ENCODE assay signal across 12 cellular contexts in the genomic region with DNA sequence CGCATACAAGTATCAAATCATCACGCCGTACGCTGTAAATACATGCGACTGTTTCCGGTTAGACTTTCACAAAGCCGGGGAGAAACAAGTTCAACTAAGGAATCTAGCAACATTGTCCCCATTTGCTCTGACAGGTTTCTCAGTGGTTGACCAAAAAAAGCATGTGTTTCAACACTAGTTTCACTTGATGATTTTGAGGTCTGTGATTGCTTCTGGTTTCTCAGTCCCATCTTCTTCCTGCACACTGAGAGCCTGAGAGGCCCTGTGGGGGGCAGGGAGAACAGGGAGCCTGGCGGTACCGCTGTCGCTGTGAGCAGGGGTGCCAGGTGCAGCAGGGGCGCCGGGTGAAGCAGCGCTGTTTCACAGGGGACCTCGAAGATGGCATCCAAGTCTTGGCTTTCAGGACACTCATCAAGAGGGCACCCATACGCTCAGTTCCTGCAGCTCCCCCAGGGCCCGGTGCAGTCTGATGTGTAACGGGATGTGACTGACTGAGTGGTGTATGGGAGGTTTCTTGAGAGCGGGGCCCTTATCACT.
DNase-seq lines count a peak whose midpoint lies in the region; ATAC-seq and TF ChIP-seq lines count a peak whose summit lies in the region.
"Had no signal": no experiment of that assay in that cellular context is flagged by ENCODE, and none has a peak within 500 bp of the region (broad histone marks: within the 10 kb centered on the region; RNA-seq: fewer than 3 reads in every experiment).

No MANE protein-coding gene starts in this region.

- H3K4me1 Mint-ChIP-seq in CD8-positive, alpha-beta memory T cell: peaks cover 19 to 32% (median 19%) of the 10 kb centered on the region in 3 donors
- H3K4me1 Mint-ChIP-seq in T-helper 1 cell treated with Interleukin-12 subunit alpha and Interleukin-12 subunit beta and Interleukin-4 antibody, amounts not matched to agents 30 μg/mL and 1 μg/mL, for 36 hours (ENCODE audit: low read depth): peaks cover 14% of the 10 kb centered on the region
- H3K4me1 Mint-ChIP-seq in effector memory CD8-positive, alpha-beta T cell (ENCODE audit: low read depth in 2 of 2): peaks cover 20 to 38% of the 10 kb centered on the region in 2 donors

- H3K4me2 ChIP-seq in BLaER1 treated with 17β-estradiol and CSF1 and Interleukin-3, amounts not matched to agents 10 nM and 100 nM: peak overlapping the region; percentile 95 to 100 (median 98)
- no peak overlapping the region for H3K4me2 ChIP-seq in smooth muscle cell

- H3K79me2 ChIP-seq in smooth muscle cell (ENCODE audit: low read depth): no peaks in the 10 kb centered on the region

- peaks cover 0 to 78% (median 0%) of the 10 kb centered on the region in 11 experiments; a peak in 5 of 22 replicates for H4K20me1 ChIP-seq in BLaER1 treated with 17β-estradiol and CSF1 and Interleukin-3, amounts not matched to agents 10 nM and 100 nM
- H4K20me1 ChIP-seq in smooth muscle cell (ENCODE audit: low read depth): no peaks in the 10 kb centered on the region

- TF ChIP-seq CTCF in smooth muscle cell (IDR thresholded peaks at IDR 0.05; ENCODE audit: borderline replicate concordance, insufficient read depth, poor library complexity, severe bottlenecking): no peak

- peaks cover 0 to 28% (median 4%) of the 10 kb centered on the region in 3 donors for H3K36me3 Mint-ChIP-seq in CD8-positive, alpha-beta memory T cell
- peaks cover 12% of the 10 kb centered on the region for H3K36me3 Mint-ChIP-seq in T-helper 1 cell treated with Interleukin-12 subunit alpha and Interleukin-12 subunit beta and Interleukin-4 antibody, amounts not matched to agents 30 μg/mL and 1 μg/mL, for 36 hours (ENCODE audit: low read depth)
- H3K36me3 Mint-ChIP-seq in effector memory CD8-positive, alpha-beta T cell (ENCODE audit: insufficient read depth): peaks cover 19% of the 10 kb centered on the region

- peak overlapping the region in 10 of 11 experiments; percentile 43 to 99 (median 94); a peak in 21 of 22 replicates for H3K27ac ChIP-seq in BLaER1 treated with 17β-estradiol and CSF1 and Interleukin-3, amounts not matched to agents 10 nM and 100 nM
- H3K27ac ChIP-seq in CD8-positive, alpha-beta memory T cell (ENCODE audit: low read depth, low read length): no peak overlapping the region
- H3K27ac ChIP-seq in smooth muscle cell (ENCODE audit: low read depth): no peak overlapping the region
- H3K27ac ChIP-seq: epithelial cell of prostate had no signal

- ATAC-seq in effector memory CD8-positive, alpha-beta T cell (replicated peaks): peak; percentile 76

- H3K9me3 Mint-ChIP-seq in CD8-positive, alpha-beta memory T cell: no peaks in the 10 kb centered on the region
- no peaks in the 10 kb centered on the region for H3K9me3 Mint-ChIP-seq in T-helper 1 cell treated with Interleukin-12 subunit alpha and Interleukin-12 subunit beta and Interleukin-4 antibody, amounts not matched to agents 30 μg/mL and 1 μg/mL, for 36 hours
- no peaks in the 10 kb centered on the region for H3K9me3 Mint-ChIP-seq in effector memory CD8-positive, alpha-beta T cell

- H3K9ac ChIP-seq in BLaER1 treated with 17β-estradiol and CSF1 and Interleukin-3, amounts not matched to agents 10 nM and 100 nM: peak overlapping the region; percentile 51 to 90 (median 81); a peak in 21 of 22 replicates
- no peak overlapping the region for H3K9ac ChIP-seq in smooth muscle cell (ENCODE audit: low read depth)

- H3K9me3 ChIP-seq in BLaER1 treated with 17β-estradiol and CSF1 and Interleukin-3, amounts not matched to agents 10 nM and 100 nM (replicated peaks in 1 of 11): no peaks in the 10 kb centered on the region
- H3K9me3 ChIP-seq in CD8-positive, alpha-beta memory T cell (ENCODE audit: low read length): no peaks in the 10 kb centered on the region
- no peaks in the 10 kb centered on the region for H3K9me3 ChIP-seq in smooth muscle cell (replicated peaks; ENCODE audit: low read depth)

- H2AFZ ChIP-seq in smooth muscle cell (ENCODE audit: low read depth): no peak overlapping the region

- POLR2A ChIA-PET in CD8-positive, alpha-beta memory T cell (lab: Charles Lee): no interaction called here

- no peaks in the 10 kb centered on the region for H3F3A ChIP-seq in smooth muscle cell (ENCODE audit: low read depth)

- 94% methylated on average over 18 of the region's 18 CpGs for WGBS in smooth muscle cell (ENCODE audit: low lambda C conversion rate)

- peak overlapping the region; percentile 37 to 74 (median 60) for H3K4me3 ChIP-seq in BLaER1 treated with 17β-estradiol and CSF1 and Interleukin-3, amounts not matched to agents 10 nM and 100 nM
- no peak overlapping the region for H3K4me3 ChIP-seq in CD8-positive, alpha-beta memory T cell (ENCODE audit: low read length)
- no peak overlapping the region for H3K4me3 ChIP-seq in smooth muscle cell

- no peaks in the 10 kb centered on the region for H3K27me3 Mint-ChIP-seq in CD8-positive, alpha-beta memory T cell
- H3K27me3 Mint-ChIP-seq in T-helper 1 cell treated with Interleukin-12 subunit alpha and Interleukin-12 subunit beta and Interleukin-4 antibody, amounts not matched to agents 30 μg/mL and 1 μg/mL, for 36 hours (ENCODE audit: low read depth): no peaks in the 10 kb centered on the region
- no peaks in the 10 kb centered on the region for H3K27me3 Mint-ChIP-seq in effector memory CD8-positive, alpha-beta T cell

- H3K4me3 Mint-ChIP-seq in CD8-positive, alpha-beta memory T cell: peak overlapping the region in 4 of 7 donors; percentile 13 to 42 (median 39)
- no peak overlapping the region for H3K4me3 Mint-ChIP-seq in T-helper 1 cell treated with Interleukin-12 subunit alpha and Interleukin-12 subunit beta and Interleukin-4 antibody, amounts not matched to agents 30 μg/mL and 1 μg/mL, for 36 hours
- peak overlapping the region in 1 of 2 donors; percentile 66 for H3K4me3 Mint-ChIP-seq in effector memory CD8-positive, alpha-beta T cell

- peak overlapping the region in 4 of 8 donors; percentile 32 to 73 (median 53) for H3K27ac Mint-ChIP-seq in CD8-positive, alpha-beta memory T cell
- peak overlapping the region; percentile 52 for H3K27ac Mint-ChIP-seq in T-helper 1 cell treated with Interleukin-12 subunit alpha and Interleukin-12 subunit beta and Interleukin-4 antibody, amounts not matched to agents 30 μg/mL and 1 μg/mL, for 36 hours
- H3K27ac Mint-ChIP-seq in effector memory CD8-positive, alpha-beta T cell: peak overlapping the region in 1 of 2 donors; percentile 66

- H3K27me3 ChIP-seq in BLaER1 treated with 17β-estradiol and CSF1 and Interleukin-3, amounts not matched to agents 10 nM and 100 nM: peaks cover 0 to 11% (median 0%) of the 10 kb centered on the region in 11 experiments; a peak in 3 of 22 replicates
- H3K27me3 ChIP-seq in CD8-positive, alpha-beta memory T cell (ENCODE audit: insufficient read depth, low read length, poor library complexity, severe bottlenecking): no peaks in the 10 kb centered on the region
- no peaks in the 10 kb centered on the region for H3K27me3 ChIP-seq in smooth muscle cell (ENCODE audit: low read depth)

- H3K36me3 ChIP-seq in BLaER1 treated with 17β-estradiol and CSF1 and Interleukin-3, amounts not matched to agents 10 nM and 100 nM: peaks cover 0 to 6% (median 2%) of the 10 kb centered on the region in 11 experiments; a peak in 7 of 22 replicates
- H3K36me3 ChIP-seq in CD8-positive, alpha-beta memory T cell (ENCODE audit: insufficient read depth, low read length): no peaks in the 10 kb centered on the region
- H3K36me3 ChIP-seq in smooth muscle cell (ENCODE audit: low read depth): no peaks in the 10 kb centered on the region

- DNase-seq in CD8-positive, alpha-beta memory T cell: peak in 1 of 5 donors; percentile 17
- DNase-seq in effector memory CD8-positive, alpha-beta T cell: peak in 1 of 3 experiments; percentile 7
- no peak for DNase-seq in hepatic stellate cell (ENCODE audit: low spot score)
- no peak for DNase-seq in NCI-H345 treated with DMSO at 0.1 percent for 48 hours (lab: John Stamatoyannopoulos, UW; ENCODE audit: unreplicated experiment)
- DNase-seq in OCI-M1 (lab: John Stamatoyannopoulos, UW): no peak
- no peak for DNase-seq in smooth muscle cell (lab: John Stamatoyannopoulos, UW; ENCODE audit: unreplicated experiment)
- DNase-seq: activated CD4-positive, CD25-positive, alpha-beta regulatory T cell treated with anti-CD3 and anti-CD28 coated beads, Interleukin-2, amount 50 U/mL, for 72 hours; islet precursor cell; NCI-H446 treated with DMSO at 0.1 percent for 48 hours had no signal

- H3K4me1 ChIP-seq in BLaER1 treated with 17β-estradiol and CSF1 and Interleukin-3, amounts not matched to agents 10 nM and 100 nM: peaks cover 93 to 100% (median 98%) of the 10 kb centered on the region in 10 experiments
- no peaks in the 10 kb centered on the region for H3K4me1 ChIP-seq in CD8-positive, alpha-beta memory T cell (ENCODE audit: insufficient read depth, low read length)
- no peaks in the 10 kb centered on the region for H3K4me1 ChIP-seq in smooth muscle cell (ENCODE audit: low read depth)

- CTCF ChIA-PET in CD8-positive, alpha-beta memory T cell (lab: Charles Lee): no interaction called here

Comparison
In these comparisons a context has a peak if more than half of its experiments do, and no peak if none do; other contexts are left out.
1. H3K27ac ChIP-seq: peak in BLaER1 treated with 17β-estradiol and CSF1 and Interleukin-3, amounts not matched to agents 10 nM and 100 nM (10 of 11); none in CD8-positive, alpha-beta memory T cell (single experiment) and smooth muscle cell (single experiment).
2. H3K4me3 ChIP-seq: peak in BLaER1 treated with 17β-estradiol and CSF1 and Interleukin-3, amounts not matched to agents 10 nM and 100 nM (10 of 10); none in CD8-positive, alpha-beta memory T cell (single experiment) and smooth muscle cell (single experiment).